ENCODE assay signal across 8 cellular contexts in genomic region chr3:71069797-71070196, GRCh38.
DNase-seq lines count a peak whose midpoint lies in the region; ATAC-seq and TF ChIP-seq lines count a peak whose summit lies in the region.

No MANE protein-coding gene starts in this region.

- H3K9me3 Mint-ChIP-seq in CD4-positive, CD25-positive, alpha-beta regulatory T cell, result peaks cover 0 to 2% (median 0%) of the 10 kb centered on the region in 7 donors
- no peaks in the 10 kb centered on the region for H3K9me3 Mint-ChIP-seq in activated T-helper 2 cell treated with anti-CD3 and anti-CD28 coated beads, Interferon-gamma antibody, Interleukin-2, Interleukin-4, amounts not matched to agents 10 μg/mL and 5 μg/mL and 100 μg/mL, durations not matched to agents 14 hours and 24 hours and 36 hours

- H3K4me1 ChIP-seq in CD4-positive, CD25-positive, alpha-beta regulatory T cell (ENCODE audit: control insufficient read depth, insufficient read depth, low read length, poor library complexity, severe bottlenecking), result peaks cover 62% of the 10 kb centered on the region
- H3K4me1 ChIP-seq in PC-3 (ENCODE audit: insufficient read depth, low read length), result peaks cover 40% of the 10 kb centered on the region
- peaks cover 25% of the 10 kb centered on the region for H3K4me1 ChIP-seq in psoas muscle

- TF ChIP-seq CTCF in PC-3 (conservative IDR thresholded peaks at IDR 0.05; ENCODE audit: low read depth, low read length) (peak; percentile 93), psoas muscle (IDR thresholded peaks at IDR 0.05) (peak; percentile 33)

- H3F3A ChIP-seq in PC-3 (ENCODE audit: low read length, unreplicated experiment), result peaks cover 4% of the 10 kb centered on the region

- no TSS peak for BruUV-seq in PC-3 (replicated peaks; lab: Mats Ljungman, UMichigan)

- H3K9me2 ChIP-seq in PC-3 (replicated peaks; ENCODE audit: low read length), result no peaks in the 10 kb centered on the region

- peak; percentile 38 to 56 for ATAC-seq in CD4-positive, CD25-positive, alpha-beta regulatory T cell (ENCODE audit: low read depth in 2 of 2)
- ATAC-seq in PC-3 (peak; percentile 30), psoas muscle (peak in 1 of 4 donors; percentile 16), HG03039 (IDR thresholded peaks at IDR 0.05; ENCODE audit: unreplicated experiment) (no peak), GM19035 (IDR thresholded peaks at IDR 0.05; ENCODE audit: unreplicated experiment) (no peak)

- H3K36me3 ChIP-seq in CD4-positive, CD25-positive, alpha-beta regulatory T cell (ENCODE audit: control insufficient read depth, insufficient read depth, low read length), result peaks cover 9% of the 10 kb centered on the region
- H3K36me3 ChIP-seq in PC-3 (ENCODE audit: low read depth, low read length) (no peaks in the 10 kb centered on the region), psoas muscle (ENCODE audit: insufficient read depth in 1 of 2, low read depth in 1 of 2) (no peaks in the 10 kb centered on the region)

- H3K9ac ChIP-seq in PC-3 (ENCODE audit: low read length), result no peak overlapping the region

- H3K9me3 ChIP-seq in CD4-positive, CD25-positive, alpha-beta regulatory T cell (ENCODE audit: control insufficient read depth in 2 of 2, low read length in 2 of 2), result no peaks in the 10 kb centered on the region
- no peaks in the 10 kb centered on the region for H3K9me3 ChIP-seq in PC-3 (ENCODE audit: low read length)
- no peaks in the 10 kb centered on the region for H3K9me3 ChIP-seq in psoas muscle

- no peaks in the 10 kb centered on the region for H3K27me3 Mint-ChIP-seq in CD4-positive, CD25-positive, alpha-beta regulatory T cell
- no peaks in the 10 kb centered on the region for H3K27me3 Mint-ChIP-seq in activated T-helper 2 cell treated with anti-CD3 and anti-CD28 coated beads, Interferon-gamma antibody, Interleukin-2, Interleukin-4, amounts not matched to agents 10 μg/mL and 5 μg/mL and 100 μg/mL, durations not matched to agents 14 hours and 24 hours and 36 hours (ENCODE audit: low read depth)

- no peak overlapping the region for H3K4me2 ChIP-seq in PC-3 (ENCODE audit: low read length)

- peak overlapping the region in 3 of 4 donors; percentile 6 to 72 (median 69) for H3K4me3 Mint-ChIP-seq in CD4-positive, CD25-positive, alpha-beta regulatory T cell
- H3K4me3 Mint-ChIP-seq in activated T-helper 2 cell treated with anti-CD3 and anti-CD28 coated beads, Interferon-gamma antibody, Interleukin-2, Interleukin-4, amounts not matched to agents 10 μg/mL and 5 μg/mL and 100 μg/mL, durations not matched to agents 14 hours and 24 hours and 36 hours (ENCODE audit: low read depth), result no peak overlapping the region

- peaks cover 8% of the 10 kb centered on the region for H3K36me3 Mint-ChIP-seq in CD4-positive, CD25-positive, alpha-beta regulatory T cell
- H3K36me3 Mint-ChIP-seq in activated T-helper 2 cell treated with anti-CD3 and anti-CD28 coated beads, Interferon-gamma antibody, Interleukin-2, Interleukin-4, amounts not matched to agents 10 μg/mL and 5 μg/mL and 100 μg/mL, durations not matched to agents 14 hours and 24 hours and 36 hours (ENCODE audit: low read depth), result peaks cover 18% of the 10 kb centered on the region

- intact Hi-C loops in PC-3 (cut with micrococcal nuclease), result loop anchor here (1.0 to 10.0 kb wide), 4 partner anchors 33 to 355 kb away; no protein-coding TSS in a partner anchor
- intact Hi-C loops in activated T-helper 2 cell treated with anti-CD3 and anti-CD28 coated beads, Interferon-gamma antibody, Interleukin-2, Interleukin-4, amounts not matched to agents 10 μg/mL and 5 μg/mL and 100 μg/mL, durations not matched to agents 14 hours and 24 hours and 36 hours (cut with micrococcal nuclease), result loop anchor here (1.0 to 10.0 kb wide), 2 partner anchors 11 to 515 kb away; no protein-coding TSS in a partner anchor
- intact Hi-C loops in psoas muscle (cut with DNase I), result loop anchor here (5.0 to 10.0 kb wide), 3 partner anchors 63 to 325 kb away; no protein-coding TSS in a partner anchor

- peak overlapping the region; percentile 34 for H3K27ac ChIP-seq in CD4-positive, CD25-positive, alpha-beta regulatory T cell (ENCODE audit: insufficient read depth, low read length, poor library complexity, severe bottlenecking)
- H3K27ac ChIP-seq in PC-3 (ENCODE audit: low read length), result no peak overlapping the region
- no peak overlapping the region for H3K27ac ChIP-seq in psoas muscle

- H3K79me2 ChIP-seq in PC-3 (ENCODE audit: low read length), result 0 out of 2 replicates have a peak, but pooled peaks cover 12% of the 10 kb centered on the region

- H2AFZ ChIP-seq in PC-3 (ENCODE audit: low read length), result no peak overlapping the region

- H4K20me1 ChIP-seq in PC-3 (ENCODE audit: low read length), result no peaks in the 10 kb centered on the region

- peaks cover 28 to 88% (median 64%) of the 10 kb centered on the region in 4 donors for H3K4me1 Mint-ChIP-seq in CD4-positive, CD25-positive, alpha-beta regulatory T cell
- H3K4me1 Mint-ChIP-seq in activated T-helper 2 cell treated with anti-CD3 and anti-CD28 coated beads, Interferon-gamma antibody, Interleukin-2, Interleukin-4, amounts not matched to agents 10 μg/mL and 5 μg/mL and 100 μg/mL, durations not matched to agents 14 hours and 24 hours and 36 hours (ENCODE audit: low read depth), result peaks cover 54% of the 10 kb centered on the region

- no peak overlapping the region for H3K4me3 ChIP-seq in CD4-positive, CD25-positive, alpha-beta regulatory T cell (ENCODE audit: low read depth, low read length)
- H3K4me3 ChIP-seq in PC-3 (ENCODE audit: low read length), result no peak overlapping the region
- H3K4me3 ChIP-seq in psoas muscle, result no peak overlapping the region

- CTCF ChIA-PET in HEK293T (lab: Yijun Ruan, JAX) (interaction anchor here (0.7 kb wide), 1 partner anchor 41 kb away, joined by 3 read pairs; no protein-coding TSS in a partner anchor), PC-3 (lab: Charles Lee) (interaction anchor here (0.8 kb wide), 1 partner anchor 64 kb away, joined by 3 read pairs; no protein-coding TSS in a partner anchor)

- WGBS in psoas muscle, 3 donors, result 69 to 81% (median 72%) methylated on average over 4 of the region's 4 CpGs

- DNase-seq in CD4-positive, CD25-positive, alpha-beta regulatory T cell, result peak; percentile 46 to 82 (median 67)
- peak; percentile 62 for DNase-seq in HEK293T (ENCODE audit: extremely low spot score)
- peak; percentile 86 for DNase-seq in PC-3
- peak; percentile 57 for DNase-seq in activated T-helper 2 cell treated with anti-CD3 and anti-CD28 coated beads, Interferon-gamma antibody, Interleukin-2, Interleukin-4, amounts not matched to agents 10 μg/mL and 5 μg/mL and 100 μg/mL, durations not matched to agents 14 hours and 24 hours and 36 hours (ENCODE audit: low spot score)
- peak; percentile 61 for DNase-seq in germinal center (ENCODE audit: low spot score)
- peak; percentile 46 to 74 for DNase-seq in psoas muscle

- H3K27ac Mint-ChIP-seq in CD4-positive, CD25-positive, alpha-beta regulatory T cell, result peak overlapping the region; percentile 2 to 80 (median 31)
- peak overlapping the region; percentile 31 for H3K27ac Mint-ChIP-seq in activated T-helper 2 cell treated with anti-CD3 and anti-CD28 coated beads, Interferon-gamma antibody, Interleukin-2, Interleukin-4, amounts not matched to agents 10 μg/mL and 5 μg/mL and 100 μg/mL, durations not matched to agents 14 hours and 24 hours and 36 hours

- no peaks in the 10 kb centered on the region for H3K27me3 ChIP-seq in CD4-positive, CD25-positive, alpha-beta regulatory T cell (ENCODE audit: control insufficient read depth, insufficient read depth, low read length)
- no peaks in the 10 kb centered on the region for H3K27me3 ChIP-seq in PC-3 (ENCODE audit: low read length)
- H3K27me3 ChIP-seq in psoas muscle (ENCODE audit: insufficient read depth in 3 of 3, low read length in 2 of 3), result no peaks in the 10 kb centered on the region

- POLR2A ChIA-PET in HEK293T (lab: Yijun Ruan, JAX), result no interaction called here
- POLR2A ChIA-PET in PC-3 (lab: Charles Lee; ENCODE audit: unreplicated experiment), result no interaction called here

TF ChIP-seq in HEK293T, 16 proteins besides CTCF, POLR2A, EP300 and RAD21:
- TF ChIP-seq SP1 (IDR thresholded peaks at IDR 0.05) (no peak), SUZ12 (IDR thresholded peaks at IDR 0.05) (no peak)

Comparison
In these comparisons a context has a peak if more than half of its experiments do, and no peak if none do; other contexts are left out.
1. ATAC-seq: peak in CD4-positive, CD25-positive, alpha-beta regulatory T cell (2 of 2) and PC-3 (single experiment); none in HG03039 (single experiment) and GM19035 (single experiment).
2. Peak in every context shown above with its lines, with median percentiles within 50 percentile points of each other: DNase-seq.